Comparison of ENCODE assay signal across 1 cellular context in genomic region chr2:196284901-196285589, GRCh38.
TF ChIP-seq lines count a peak whose summit lies in the region.

No MANE protein-coding gene starts in this region.

TF ChIP-seq in GM23338, 12 proteins besides CTCF, POLR2A, EP300 and RAD21 (continued from another document):
- TF ChIP-seq ETS1 (IDR thresholded peaks at IDR 0.05) = no peak
- no peak for TF ChIP-seq ZNF331 (CRISPR knock-in tag; IDR thresholded peaks at IDR 0.05; ENCODE audit: low read depth)
- TF ChIP-seq ZNF462 (CRISPR knock-in tag; IDR thresholded peaks at IDR 0.05) = no peak
- TF ChIP-seq CREB1 (CRISPR knock-in tag; IDR thresholded peaks at IDR 0.05; ENCODE audit: low read depth) = no peak
- TF ChIP-seq JUNB (IDR thresholded peaks at IDR 0.05; ENCODE audit: unreplicated experiment) = no peak
- no peak for TF ChIP-seq STAT1 (IDR thresholded peaks at IDR 0.05; ENCODE audit: unreplicated experiment)
- TF ChIP-seq EZH2 (IDR thresholded peaks at IDR 0.05; ENCODE audit: low read depth, unreplicated experiment) = no peak
- no peak for TF ChIP-seq POLR2AphosphoS5 (IDR thresholded peaks at IDR 0.05; ENCODE audit: low read depth)
- no peak for TF ChIP-seq ZNF114 (CRISPR knock-in tag; IDR thresholded peaks at IDR 0.05)
- TF ChIP-seq EZH2phosphoT487 (IDR thresholded peaks at IDR 0.05; ENCODE audit: unreplicated experiment) = no peak
